ENCODE assay signal across 1 cellular context in the genomic region with DNA sequence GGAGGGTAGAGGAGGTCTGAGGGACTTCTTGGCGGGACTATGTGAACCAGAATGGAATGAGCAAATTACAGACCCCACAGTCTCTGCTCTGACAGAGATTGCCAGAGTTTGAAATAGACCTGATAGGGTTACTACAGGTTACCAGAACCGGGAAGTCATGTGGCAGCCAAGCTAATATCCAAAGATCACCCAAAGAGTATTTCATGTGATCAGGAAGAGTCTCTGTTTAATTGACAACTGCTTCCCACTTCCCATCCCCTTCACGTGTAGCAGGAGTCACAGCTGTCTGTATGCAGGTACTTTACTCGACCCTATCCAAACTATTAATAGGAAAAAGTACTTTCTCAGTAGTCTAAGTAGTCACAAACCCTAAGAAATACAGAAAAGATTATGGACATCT.
TF ChIP-seq lines count a peak whose summit lies in the region.

No MANE protein-coding gene starts in this region.

TF ChIP-seq in WTC11, 78 proteins besides CTCF, POLR2A, EP300 and RAD21 (continued from another document):
- TF ChIP-seq, protein P1, sequence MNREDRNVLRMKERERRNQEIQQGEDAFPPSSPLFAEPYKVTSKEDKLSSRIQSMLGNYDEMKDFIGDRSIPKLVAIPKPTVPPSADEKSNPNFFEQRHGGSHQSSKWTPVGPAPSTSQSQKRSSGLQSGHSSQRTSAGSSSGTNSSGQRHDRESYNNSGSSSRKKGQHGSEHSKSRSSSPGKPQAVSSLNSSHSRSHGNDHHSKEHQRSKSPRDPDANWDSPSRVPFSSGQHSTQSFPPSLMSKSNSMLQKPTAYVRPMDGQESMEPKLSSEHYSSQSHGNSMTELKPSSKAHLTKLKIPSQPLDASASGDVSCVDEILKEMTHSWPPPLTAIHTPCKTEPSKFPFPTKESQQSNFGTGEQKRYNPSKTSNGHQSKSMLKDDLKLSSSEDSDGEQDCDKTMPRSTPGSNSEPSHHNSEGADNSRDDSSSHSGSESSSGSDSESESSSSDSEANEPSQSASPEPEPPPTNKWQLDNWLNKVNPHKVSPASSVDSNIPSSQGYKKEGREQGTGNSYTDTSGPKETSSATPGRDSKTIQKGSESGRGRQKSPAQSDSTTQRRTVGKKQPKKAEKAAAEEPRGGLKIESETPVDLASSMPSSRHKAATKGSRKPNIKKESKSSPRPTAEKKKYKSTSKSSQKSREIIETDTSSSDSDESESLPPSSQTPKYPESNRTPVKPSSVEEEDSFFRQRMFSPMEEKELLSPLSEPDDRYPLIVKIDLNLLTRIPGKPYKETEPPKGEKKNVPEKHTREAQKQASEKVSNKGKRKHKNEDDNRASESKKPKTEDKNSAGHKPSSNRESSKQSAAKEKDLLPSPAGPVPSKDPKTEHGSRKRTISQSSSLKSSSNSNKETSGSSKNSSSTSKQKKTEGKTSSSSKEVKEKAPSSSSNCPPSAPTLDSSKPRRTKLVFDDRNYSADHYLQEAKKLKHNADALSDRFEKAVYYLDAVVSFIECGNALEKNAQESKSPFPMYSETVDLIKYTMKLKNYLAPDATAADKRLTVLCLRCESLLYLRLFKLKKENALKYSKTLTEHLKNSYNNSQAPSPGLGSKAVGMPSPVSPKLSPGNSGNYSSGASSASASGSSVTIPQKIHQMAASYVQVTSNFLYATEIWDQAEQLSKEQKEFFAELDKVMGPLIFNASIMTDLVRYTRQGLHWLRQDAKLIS (CRISPR knock-in tag; IDR thresholded peaks at IDR 0.05; ENCODE audit: borderline replicate concordance), result no peak
- TF ChIP-seq KAT7 (CRISPR knock-in tag; IDR thresholded peaks at IDR 0.05; ENCODE audit: borderline replicate concordance) (no peak), OVOL2 (CRISPR knock-in tag; IDR thresholded peaks at IDR 0.05; ENCODE audit: borderline replicate concordance) (no peak), ZNF121 (CRISPR knock-in tag; IDR thresholded peaks at IDR 0.05) (no peak), RORB (CRISPR knock-in tag; IDR thresholded peaks at IDR 0.05) (no peak), ELF4 (CRISPR knock-in tag; IDR thresholded peaks at IDR 0.05; ENCODE audit: low read depth) (no peak), TEAD4 (CRISPR knock-in tag; IDR thresholded peaks at IDR 0.05) (no peak), ZNF232 (CRISPR knock-in tag; IDR thresholded peaks at IDR 0.05) (no peak), ZNF138 (CRISPR knock-in tag; conservative IDR thresholded peaks at IDR 0.05) (no peak), FOXK1 (CRISPR knock-in tag; IDR thresholded peaks at IDR 0.05) (no peak), TEAD1 (CRISPR knock-in tag; IDR thresholded peaks at IDR 0.05) (no peak), ZNF219 (CRISPR knock-in tag; IDR thresholded peaks at IDR 0.05; ENCODE audit: borderline replicate concordance) (no peak)
- TF ChIP-seq, protein P2, sequence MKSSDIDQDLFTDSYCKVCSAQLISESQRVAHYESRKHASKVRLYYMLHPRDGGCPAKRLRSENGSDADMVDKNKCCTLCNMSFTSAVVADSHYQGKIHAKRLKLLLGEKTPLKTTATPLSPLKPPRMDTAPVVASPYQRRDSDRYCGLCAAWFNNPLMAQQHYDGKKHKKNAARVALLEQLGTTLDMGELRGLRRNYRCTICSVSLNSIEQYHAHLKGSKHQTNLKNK (CRISPR knock-in tag; IDR thresholded peaks at IDR 0.05), result no peak
- TF ChIP-seq, protein P3, sequence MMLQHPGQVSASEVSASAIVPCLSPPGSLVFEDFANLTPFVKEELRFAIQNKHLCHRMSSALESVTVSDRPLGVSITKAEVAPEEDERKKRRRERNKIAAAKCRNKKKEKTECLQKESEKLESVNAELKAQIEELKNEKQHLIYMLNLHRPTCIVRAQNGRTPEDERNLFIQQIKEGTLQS (CRISPR knock-in tag; conservative IDR thresholded peaks at IDR 0.05), result no peak
- TF ChIP-seq, protein P4, sequence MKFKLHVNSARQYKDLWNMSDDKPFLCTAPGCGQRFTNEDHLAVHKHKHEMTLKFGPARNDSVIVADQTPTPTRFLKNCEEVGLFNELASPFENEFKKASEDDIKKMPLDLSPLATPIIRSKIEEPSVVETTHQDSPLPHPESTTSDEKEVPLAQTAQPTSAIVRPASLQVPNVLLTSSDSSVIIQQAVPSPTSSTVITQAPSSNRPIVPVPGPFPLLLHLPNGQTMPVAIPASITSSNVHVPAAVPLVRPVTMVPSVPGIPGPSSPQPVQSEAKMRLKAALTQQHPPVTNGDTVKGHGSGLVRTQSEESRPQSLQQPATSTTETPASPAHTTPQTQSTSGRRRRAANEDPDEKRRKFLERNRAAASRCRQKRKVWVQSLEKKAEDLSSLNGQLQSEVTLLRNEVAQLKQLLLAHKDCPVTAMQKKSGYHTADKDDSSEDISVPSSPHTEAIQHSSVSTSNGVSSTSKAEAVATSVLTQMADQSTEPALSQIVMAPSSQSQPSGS (CRISPR knock-in tag; IDR thresholded peaks at IDR 0.05; ENCODE audit: borderline replicate concordance, low read depth), result no peak
- TF ChIP-seq, protein P5, sequence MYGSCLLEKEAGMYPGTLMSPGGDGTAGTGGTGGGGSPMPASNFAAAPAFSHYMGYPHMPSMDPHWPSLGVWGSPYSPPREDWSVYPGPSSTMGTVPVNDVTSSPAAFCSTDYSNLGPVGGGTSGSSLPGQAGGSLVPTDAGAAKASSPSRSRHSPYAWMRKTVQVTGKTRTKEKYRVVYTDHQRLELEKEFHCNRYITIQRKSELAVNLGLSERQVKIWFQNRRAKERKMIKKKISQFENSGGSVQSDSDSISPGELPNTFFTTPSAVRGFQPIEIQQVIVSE (CRISPR knock-in tag; IDR thresholded peaks at IDR 0.05; ENCODE audit: borderline replicate concordance), result no peak
- TF ChIP-seq, protein P6, sequence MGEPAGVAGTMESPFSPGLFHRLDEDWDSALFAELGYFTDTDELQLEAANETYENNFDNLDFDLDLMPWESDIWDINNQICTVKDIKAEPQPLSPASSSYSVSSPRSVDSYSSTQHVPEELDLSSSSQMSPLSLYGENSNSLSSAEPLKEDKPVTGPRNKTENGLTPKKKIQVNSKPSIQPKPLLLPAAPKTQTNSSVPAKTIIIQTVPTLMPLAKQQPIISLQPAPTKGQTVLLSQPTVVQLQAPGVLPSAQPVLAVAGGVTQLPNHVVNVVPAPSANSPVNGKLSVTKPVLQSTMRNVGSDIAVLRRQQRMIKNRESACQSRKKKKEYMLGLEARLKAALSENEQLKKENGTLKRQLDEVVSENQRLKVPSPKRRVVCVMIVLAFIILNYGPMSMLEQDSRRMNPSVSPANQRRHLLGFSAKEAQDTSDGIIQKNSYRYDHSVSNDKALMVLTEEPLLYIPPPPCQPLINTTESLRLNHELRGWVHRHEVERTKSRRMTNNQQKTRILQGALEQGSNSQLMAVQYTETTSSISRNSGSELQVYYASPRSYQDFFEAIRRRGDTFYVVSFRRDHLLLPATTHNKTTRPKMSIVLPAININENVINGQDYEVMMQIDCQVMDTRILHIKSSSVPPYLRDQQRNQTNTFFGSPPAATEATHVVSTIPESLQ (CRISPR knock-in tag; IDR thresholded peaks at IDR 0.05), result no peak
